In genomic region chr12:32039917-32040575, GRCh38 we compare ENCODE assay signal across 15 cellular contexts.
DNase-seq lines count a peak whose midpoint lies in the region; ATAC-seq and TF ChIP-seq lines count a peak whose summit lies in the region.
"Had no signal": no experiment of that assay in that cellular context is flagged by ENCODE, and none has a peak within 500 bp of the region (broad histone marks: within the 10 kb centered on the region; RNA-seq: fewer than 3 reads in every experiment).

No MANE protein-coding gene starts in this region.

- no peak overlapping the region for H3K27ac ChIP-seq in HEK293 (ENCODE audit: extremely low read depth, low read depth, low read length)
- H3K27ac ChIP-seq in body of pancreas = no peak overlapping the region
- H3K27ac ChIP-seq in right lobe of liver = no peak overlapping the region

- H3K36me3 ChIP-seq in HEK293 (ENCODE audit: control insufficient read depth in 2 of 2, insufficient read depth in 1 of 2, low read length in 2 of 2) (no peaks in the 10 kb centered on the region), body of pancreas (replicated peaks in 1 of 2; ENCODE audit: insufficient read depth in 1 of 2, low read depth in 2 of 2) (no peaks in the 10 kb centered on the region), right lobe of liver (no peaks in the 10 kb centered on the region)

- no peak overlapping the region for H3K4me3 Mint-ChIP-seq in WTC11
- no peak overlapping the region for H3K4me3 Mint-ChIP-seq in progenitor cell of endocrine pancreas (ENCODE audit: low read depth)
- H3K4me3 Mint-ChIP-seq: B cell; CD8-positive, alpha-beta T cell had no signal

- no peaks in the 10 kb centered on the region for H3K27me3 ChIP-seq in body of pancreas
- no peaks in the 10 kb centered on the region for H3K27me3 ChIP-seq in right lobe of liver

- H3K9me3 Mint-ChIP-seq in WTC11 = peaks cover 22% of the 10 kb centered on the region
- peaks cover 19% of the 10 kb centered on the region for H3K9me3 Mint-ChIP-seq in progenitor cell of endocrine pancreas (ENCODE audit: low read depth)

- H3K36me3 Mint-ChIP-seq in WTC11 = peaks cover 28% of the 10 kb centered on the region
- H3K36me3 Mint-ChIP-seq in progenitor cell of endocrine pancreas (ENCODE audit: insufficient read depth) = peaks cover 12% of the 10 kb centered on the region

- POLR2A ChIA-PET in HEK293 (lab: Yijun Ruan, JAX) (interaction anchor here (0.8 kb wide), 1 partner anchor 613 kb away, joined by 3 read pairs; no protein-coding TSS in a partner anchor), WTC11 (lab: Charles Lee) (interaction anchor here (0.6 kb wide), 2 partner anchors 27 to 1533 kb away, joined by 3 to 4 read pairs; no protein-coding TSS in a partner anchor)

- H3K27ac Mint-ChIP-seq in WTC11 (no peak overlapping the region), progenitor cell of endocrine pancreas (peak overlapping the region; percentile 27)
- H3K27ac Mint-ChIP-seq: B cell; CD8-positive, alpha-beta T cell had no signal

- H3K4me1 ChIP-seq in HEK293 (ENCODE audit: control insufficient read depth, insufficient read depth, low read length) (no peaks in the 10 kb centered on the region), body of pancreas (no peaks in the 10 kb centered on the region), right lobe of liver (no peaks in the 10 kb centered on the region)

- H3K27me3 Mint-ChIP-seq in WTC11 (ENCODE audit: low read depth) (peaks cover 20% of the 10 kb centered on the region; the same call in 1 of the 2 replicates), progenitor cell of endocrine pancreas (no peaks in the 10 kb centered on the region)
- H3K27me3 Mint-ChIP-seq: B cell had no signal

- H3K9me3 ChIP-seq in HEK293 (ENCODE audit: control insufficient read depth, insufficient read depth, low read depth, low read length) (no peaks in the 10 kb centered on the region), body of pancreas (peaks cover 0 to 12% (median 0%) of the 10 kb centered on the region in 3 donors), right lobe of liver (peaks cover 0 to 10% (median 0%) of the 10 kb centered on the region in 4 donors)

- peak; percentile 55 for ATAC-seq in WTC11
- ATAC-seq in body of pancreas = no peak
- ATAC-seq in right lobe of liver = no peak
- ATAC-seq: CD8-positive, alpha-beta T cell had no signal

- 41 to 55% methylated on average over 6 of the region's 6 CpGs for WGBS in body of pancreas, 2 donors
- 38% methylated on average over 6 of the region's 6 CpGs for WGBS in right lobe of liver (ENCODE audit: insufficient coverage, low coverage, low lambda C conversion rate, missing lambda C conversion rate)

- CTCF ChIA-PET in HEK293 (lab: Yijun Ruan, JAX) = interaction anchor here (0.9 kb wide), 1 partner anchor 8 kb away, joined by 5 read pairs; no protein-coding TSS in a partner anchor
- CTCF ChIA-PET in WTC11 (lab: Charles Lee) = interaction anchor here (0.6 to 1.9 kb wide), 5 partner anchors 21 to 231 kb away, joined by 3 to 9 read pairs (median 3); no protein-coding TSS in a partner anchor

- H3K4me3 ChIP-seq in HEK293 (ENCODE audit: low read depth, low read length) = no peak overlapping the region
- H3K4me3 ChIP-seq in body of pancreas = no peak overlapping the region
- no peak overlapping the region for H3K4me3 ChIP-seq in right lobe of liver

- TF ChIP-seq CTCF in HEK293 (tag by site-specific recombination; IDR thresholded peaks at IDR 0.05) (no peak), WTC11 (IDR thresholded peaks at IDR 0.05) (no peak), progenitor cell of endocrine pancreas (IDR thresholded peaks at IDR 0.05; ENCODE audit: unreplicated experiment) (no peak), body of pancreas (IDR thresholded peaks at IDR 0.05) (no peak), right lobe of liver (IDR thresholded peaks at IDR 0.05) (no peak)

- TF ChIP-seq POLR2A in body of pancreas (IDR thresholded peaks at IDR 0.05) (no peak), right lobe of liver (IDR thresholded peaks at IDR 0.05) (no peak)

- intact Hi-C loops in body of pancreas (cut with DNase I) (no loop called here), right lobe of liver (cut with DNase I) (no loop called here)

- DNase-seq in WTC11 (ENCODE audit: low spot score) (no peak), iPS-NIHi7 (ENCODE audit: extremely low spot score) (peak; percentile 29), progenitor cell of endocrine pancreas (ENCODE audit: low spot score, unreplicated experiment) (no peak), body of pancreas (no peak), NCI-H524 (lab: John Stamatoyannopoulos, UW) (no peak), right lobe of liver (no peak)
- DNase-seq: ACHN; CD8-positive, alpha-beta T cell; Kasumi-1; NCI-H187 treated with DMSO at 0.1 percent for 48 hours; NCI-H2171 treated with DMSO at 0.1 percent for 48 hours; NCI-H510A; SIG-M5 had no signal

- H3K4me1 Mint-ChIP-seq in WTC11 = peaks cover 23% of the 10 kb centered on the region
- peaks cover 17% of the 10 kb centered on the region for H3K4me1 Mint-ChIP-seq in progenitor cell of endocrine pancreas (ENCODE audit: low read depth)
- H3K4me1 Mint-ChIP-seq: B cell had no signal

TF ChIP-seq in HEK293, 187 proteins besides CTCF, POLR2A, EP300 and RAD21 (continues in another document):
- TF ChIP-seq ZIC2 (tag by site-specific recombination; IDR thresholded peaks at IDR 0.05) = peak; percentile 33; the same call in 1 of the 2 replicates
- TF ChIP-seq ZNF302 (tag by site-specific recombination; IDR thresholded peaks at IDR 0.05; ENCODE audit: low read depth) = no peak
- TF ChIP-seq ZFHX2 (tag by site-specific recombination; conservative IDR thresholded peaks at IDR 0.05) = 0 out of 2 replicates have a peak, but pooled peaks have one; percentile 16
- no peak for TF ChIP-seq ZNF658 (tag by site-specific recombination; IDR thresholded peaks at IDR 0.05)
- TF ChIP-seq, protein P1, sequence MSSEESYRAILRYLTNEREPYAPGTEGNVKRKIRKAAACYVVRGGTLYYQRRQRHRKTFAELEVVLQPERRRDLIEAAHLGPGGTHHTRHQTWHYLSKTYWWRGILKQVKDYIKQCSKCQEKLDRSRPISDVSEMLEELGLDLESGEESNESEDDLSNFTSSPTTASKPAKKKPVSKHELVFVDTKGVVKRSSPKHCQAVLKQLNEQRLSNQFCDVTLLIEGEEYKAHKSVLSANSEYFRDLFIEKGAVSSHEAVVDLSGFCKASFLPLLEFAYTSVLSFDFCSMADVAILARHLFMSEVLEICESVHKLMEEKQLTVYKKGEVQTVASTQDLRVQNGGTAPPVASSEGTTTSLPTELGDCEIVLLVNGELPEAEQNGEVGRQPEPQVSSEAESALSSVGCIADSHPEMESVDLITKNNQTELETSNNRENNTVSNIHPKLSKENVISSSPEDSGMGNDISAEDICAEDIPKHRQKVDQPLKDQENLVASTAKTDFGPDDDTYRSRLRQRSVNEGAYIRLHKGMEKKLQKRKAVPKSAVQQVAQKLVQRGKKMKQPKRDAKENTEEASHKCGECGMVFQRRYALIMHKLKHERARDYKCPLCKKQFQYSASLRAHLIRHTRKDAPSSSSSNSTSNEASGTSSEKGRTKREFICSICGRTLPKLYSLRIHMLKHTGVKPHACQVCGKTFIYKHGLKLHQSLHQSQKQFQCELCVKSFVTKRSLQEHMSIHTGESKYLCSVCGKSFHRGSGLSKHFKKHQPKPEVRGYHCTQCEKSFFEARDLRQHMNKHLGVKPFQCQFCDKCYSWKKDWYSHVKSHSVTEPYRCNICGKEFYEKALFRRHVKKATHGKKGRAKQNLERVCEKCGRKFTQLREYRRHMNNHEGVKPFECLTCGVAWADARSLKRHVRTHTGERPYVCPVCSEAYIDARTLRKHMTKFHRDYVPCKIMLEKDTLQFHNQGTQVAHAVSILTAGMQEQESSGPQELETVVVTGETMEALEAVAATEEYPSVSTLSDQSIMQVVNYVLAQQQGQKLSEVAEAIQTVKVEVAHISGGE (tag by site-specific recombination; conservative IDR thresholded peaks at IDR 0.05; ENCODE audit: low read depth) = no peak
- TF ChIP-seq ZNF138 (tag by site-specific recombination; IDR thresholded peaks at IDR 0.05; ENCODE audit: borderline replicate concordance) = no peak

TF ChIP-seq in WTC11, 78 proteins besides CTCF, POLR2A, EP300 and RAD21 (continues in another document):
- TF ChIP-seq NFATC4 (CRISPR knock-in tag; IDR thresholded peaks at IDR 0.05) = no peak
- TF ChIP-seq ZMAT4 (CRISPR knock-in tag; IDR thresholded peaks at IDR 0.05) = no peak
- TF ChIP-seq, protein P2, sequence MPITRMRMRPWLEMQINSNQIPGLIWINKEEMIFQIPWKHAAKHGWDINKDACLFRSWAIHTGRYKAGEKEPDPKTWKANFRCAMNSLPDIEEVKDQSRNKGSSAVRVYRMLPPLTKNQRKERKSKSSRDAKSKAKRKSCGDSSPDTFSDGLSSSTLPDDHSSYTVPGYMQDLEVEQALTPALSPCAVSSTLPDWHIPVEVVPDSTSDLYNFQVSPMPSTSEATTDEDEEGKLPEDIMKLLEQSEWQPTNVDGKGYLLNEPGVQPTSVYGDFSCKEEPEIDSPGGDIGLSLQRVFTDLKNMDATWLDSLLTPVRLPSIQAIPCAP (CRISPR knock-in tag; IDR thresholded peaks at IDR 0.05) = no peak
- TF ChIP-seq TCF7 (CRISPR knock-in tag; IDR thresholded peaks at IDR 0.05; ENCODE audit: low read depth) = no peak
- no peak for TF ChIP-seq CBFB (CRISPR knock-in tag; IDR thresholded peaks at IDR 0.05; ENCODE audit: low read depth)
- TF ChIP-seq, protein P3, sequence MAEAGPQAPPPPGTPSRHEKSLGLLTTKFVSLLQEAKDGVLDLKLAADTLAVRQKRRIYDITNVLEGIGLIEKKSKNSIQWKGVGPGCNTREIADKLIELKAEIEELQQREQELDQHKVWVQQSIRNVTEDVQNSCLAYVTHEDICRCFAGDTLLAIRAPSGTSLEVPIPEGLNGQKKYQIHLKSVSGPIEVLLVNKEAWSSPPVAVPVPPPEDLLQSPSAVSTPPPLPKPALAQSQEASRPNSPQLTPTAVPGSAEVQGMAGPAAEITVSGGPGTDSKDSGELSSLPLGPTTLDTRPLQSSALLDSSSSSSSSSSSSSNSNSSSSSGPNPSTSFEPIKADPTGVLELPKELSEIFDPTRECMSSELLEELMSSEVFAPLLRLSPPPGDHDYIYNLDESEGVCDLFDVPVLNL (CRISPR knock-in tag; IDR thresholded peaks at IDR 0.05; ENCODE audit: borderline replicate concordance, low read depth) = no peak
